ENCODE assay signal across 3 cellular contexts in genomic region chr20:53942973-53943372, GRCh38.
TF ChIP-seq lines count a peak whose summit lies in the region.

No MANE protein-coding gene starts in this region.

TF ChIP-seq in A549, 52 proteins besides CTCF, POLR2A, EP300 and RAD21 (continued from another document):
- TF ChIP-seq HOXB13 (CRISPR knock-in tag; IDR thresholded peaks at IDR 0.05; ENCODE audit: low read depth) (no peak), ZFP36 (IDR thresholded peaks at IDR 0.05; ENCODE audit: borderline replicate concordance, partially characterized antibody) (no peak)

TF ChIP-seq in HCT116, 20 proteins besides CTCF, POLR2A, EP300 and RAD21 (continued from another document):
- TF ChIP-seq POLR2AphosphoS5 (IDR thresholded peaks at IDR 0.05; ENCODE audit: low read depth, low read length) (no peak), JUND (IDR thresholded peaks at IDR 0.05) (no peak), ELF1 (IDR thresholded peaks at IDR 0.05; ENCODE audit: borderline replicate concordance, low read depth) (no peak), CBX3 (IDR thresholded peaks at IDR 0.05; ENCODE audit: low read depth) (no peak), CEBPB (IDR thresholded peaks at IDR 0.05; ENCODE audit: low read depth) (no peak), SRF (IDR thresholded peaks at IDR 0.05; ENCODE audit: low read depth) (no peak)
TF ChIP-seq in HCT116: peak in this region for 0.

TF ChIP-seq in HepG2, 621 proteins besides CTCF, POLR2A, EP300 and RAD21 (continued from another document and continues in another):
- TF ChIP-seq ZBTB10 (CRISPR knock-in tag; IDR thresholded peaks at IDR 0.05; ENCODE audit: borderline replicate concordance) = no peak
- peak; percentile 31; the same call in 1 of the 2 replicates for TF ChIP-seq RXRB (CRISPR knock-in tag; IDR thresholded peaks at IDR 0.05; ENCODE audit: borderline replicate concordance)
- TF ChIP-seq FOXK2 (IDR thresholded peaks at IDR 0.05) = no peak
- TF ChIP-seq CEBPB (IDR thresholded peaks at IDR 0.05; ENCODE audit: borderline replicate concordance, low read depth, low read length) = peak; percentile 88
- peak; percentile 83 for TF ChIP-seq SALL1 (CRISPR knock-in tag; IDR thresholded peaks at IDR 0.05)
- no peak for TF ChIP-seq DMTF1 (CRISPR knock-in tag; IDR thresholded peaks at IDR 0.05)
- TF ChIP-seq SUZ12 (IDR thresholded peaks at IDR 0.05; ENCODE audit: low read depth, low read length) = no peak
- TF ChIP-seq ARID5B (CRISPR knock-in tag; IDR thresholded peaks at IDR 0.05) = peak; percentile 77
- no peak for TF ChIP-seq MNT (IDR thresholded peaks at IDR 0.05)
- no peak for TF ChIP-seq NR2C2 (CRISPR knock-in tag; IDR thresholded peaks at IDR 0.05; ENCODE audit: borderline replicate concordance)
- TF ChIP-seq SKIL (CRISPR knock-in tag; IDR thresholded peaks at IDR 0.05; ENCODE audit: borderline replicate concordance) = no peak
- TF ChIP-seq PAXIP1 (CRISPR knock-in tag; conservative IDR thresholded peaks at IDR 0.05) = peak; percentile 76
- peak; percentile 78 for TF ChIP-seq CEBPG (CRISPR knock-in tag; IDR thresholded peaks at IDR 0.05)
- no peak for TF ChIP-seq ZNF652 (CRISPR knock-in tag; IDR thresholded peaks at IDR 0.05; ENCODE audit: borderline replicate concordance, low read depth)
- TF ChIP-seq AHR (CRISPR knock-in tag; IDR thresholded peaks at IDR 0.05) = no peak
- no peak for TF ChIP-seq PRPF4 (IDR thresholded peaks at IDR 0.05; ENCODE audit: low read depth, low read length, poor library complexity, severe bottlenecking)
- 0 out of 2 replicates have a peak, but pooled peaks have one; percentile 18 for TF ChIP-seq HMG20B (CRISPR knock-in tag; conservative IDR thresholded peaks at IDR 0.05)
- TF ChIP-seq U2AF1 (optimal IDR thresholded peaks at IDR 0.05; ENCODE audit: low read depth, low read length) = no peak
- no peak for TF ChIP-seq ZNF543 (CRISPR knock-in tag; IDR thresholded peaks at IDR 0.05)
- no peak for TF ChIP-seq PHF8 (CRISPR knock-in tag; IDR thresholded peaks at IDR 0.05)
- no peak for TF ChIP-seq ZNF75D (CRISPR knock-in tag; IDR thresholded peaks at IDR 0.05; ENCODE audit: borderline replicate concordance)
- no peak for TF ChIP-seq SRY (CRISPR knock-in tag; IDR thresholded peaks at IDR 0.05)
- TF ChIP-seq DPF2 (CRISPR knock-in tag; IDR thresholded peaks at IDR 0.05; ENCODE audit: borderline replicate concordance, low read depth) = 0 out of 2 replicates have a peak, but pooled peaks have one; percentile 52
- no peak for TF ChIP-seq THAP7 (CRISPR knock-in tag; IDR thresholded peaks at IDR 0.05)
- TF ChIP-seq PHF20 (CRISPR knock-in tag; IDR thresholded peaks at IDR 0.05) = no peak
- TF ChIP-seq ZNF644 (CRISPR knock-in tag; IDR thresholded peaks at IDR 0.05; ENCODE audit: low read depth) = peak; percentile 97
- TF ChIP-seq GATAD2A (CRISPR knock-in tag; IDR thresholded peaks at IDR 0.05) = peak; percentile 81
- TF ChIP-seq ZNF547 (CRISPR knock-in tag; IDR thresholded peaks at IDR 0.05) = no peak
- TF ChIP-seq PRDM15 (CRISPR knock-in tag; IDR thresholded peaks at IDR 0.05) = no peak
- no peak for TF ChIP-seq ZNF225 (CRISPR knock-in tag; IDR thresholded peaks at IDR 0.05)
- no peak for TF ChIP-seq ZBTB20 (CRISPR knock-in tag; IDR thresholded peaks at IDR 0.05; ENCODE audit: borderline replicate concordance, low read depth)
- no peak for TF ChIP-seq ZNF20 (CRISPR knock-in tag; IDR thresholded peaks at IDR 0.05)
